Comparison of ENCODE assay signal across 9 cellular contexts in the genomic region with DNA sequence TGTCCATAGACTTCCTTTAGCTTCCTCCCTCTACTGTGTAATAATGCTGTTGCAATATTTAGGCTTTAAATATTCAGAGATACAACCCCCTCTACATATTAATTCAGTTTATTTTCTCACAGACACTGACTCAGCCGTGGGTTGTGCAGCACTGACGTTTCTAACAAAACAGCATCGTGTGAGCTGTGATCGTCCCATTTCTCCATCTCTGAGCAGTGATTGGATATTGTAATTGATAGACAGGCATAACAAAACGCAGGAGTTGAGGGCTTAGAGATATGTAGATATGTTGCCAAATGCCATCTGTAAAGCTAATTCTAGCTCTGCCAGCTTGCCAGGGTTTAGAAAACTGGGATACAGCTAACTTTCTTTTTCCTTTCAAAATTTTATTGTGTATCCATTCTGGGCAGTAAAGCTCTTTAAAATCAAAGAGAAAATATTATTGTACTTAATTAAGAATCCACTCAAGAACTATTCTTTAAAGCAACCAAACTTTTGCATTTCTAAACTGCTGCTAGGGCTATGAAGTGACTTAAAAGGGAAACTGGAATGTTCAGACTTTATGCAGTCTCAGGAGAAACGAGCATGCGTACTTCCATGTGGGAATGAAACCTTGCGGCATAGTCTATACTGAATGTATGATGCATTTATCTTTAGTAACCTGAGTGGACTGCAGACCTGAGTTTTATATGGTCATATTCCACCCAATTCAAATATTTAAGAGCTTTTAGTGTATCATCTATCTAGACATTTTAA. TPM values are rescaled to one million over a fixed set of nuclear protein-coding genes. Genes with fewer than 3 reads are reported as not detected.
DNase-seq lines count a peak whose midpoint lies in the region; ATAC-seq and TF ChIP-seq lines count a peak whose summit lies in the region.
"Had no signal": no experiment of that assay in that cellular context is flagged by ENCODE, and none has a peak within 500 bp of the region (broad histone marks: within the 10 kb centered on the region; RNA-seq: fewer than 3 reads in every experiment).

No MANE protein-coding gene starts in this region.

- no peak overlapping the region for H3K4me2 ChIP-seq in mesendoderm (ENCODE audit: low read length)

- peak; percentile 85 for DNase-seq in GM03348 (ENCODE audit: low spot score)
- DNase-seq in NCI-H460 (ENCODE audit: extremely low read depth, low read depth): peak; percentile 92
- peak in 8 of 10 donors; percentile 47 to 68 (median 54) for DNase-seq in dorsolateral prefrontal cortex
- peak; percentile 46 for DNase-seq in mesendoderm
- DNase-seq in GM13977 (ENCODE audit: low spot score): no peak
- DNase-seq in stimulated activated CD4-positive, alpha-beta T cell treated with anti-CD3 and anti-CD28 coated beads, Interleukin-12 subunit alpha, Interleukin-12 subunit beta, amount 100 ng/mL, for 4 hours: no peak
- DNase-seq: naive B cell had no signal

- no CpG with 5 or more reads among the region's 8 CpGs for WGBS in mesendoderm (ENCODE audit: extremely low coverage, insufficient coverage, low lambda C conversion rate)

- H3K4me3 ChIP-seq in dorsolateral prefrontal cortex (peak overlapping the region; percentile 11 to 68 (median 52)), mesendoderm (ENCODE audit: low read length) (no peak overlapping the region)

- no peak overlapping the region for H3K9ac ChIP-seq in mesendoderm (ENCODE audit: low read length)

- no peak overlapping the region for H3K23ac ChIP-seq in mesendoderm (ENCODE audit: low read length)

- in situ Hi-C loops in GM13977 (cut with MboI; ENCODE audit: low pct_unique_long_range_greater_than_20kb, low sequenced_read_pairs, unreplicated experiment): no loop called here

- no peaks in the 10 kb centered on the region for H3K36me3 ChIP-seq in mesendoderm (ENCODE audit: control insufficient read depth, insufficient read depth, low read length)

- no peak overlapping the region for H3K18ac ChIP-seq in mesendoderm (ENCODE audit: low read length)

- no peak overlapping the region for H3K56ac ChIP-seq in mesendoderm (ENCODE audit: low read length)

- H3K4ac ChIP-seq in mesendoderm (ENCODE audit: low read depth, low read length): no peak overlapping the region

- intact Hi-C loops in dorsolateral prefrontal cortex (cut with DNase I): no loop called here

- no peak overlapping the region for H2BK15ac ChIP-seq in mesendoderm (replicated peaks; ENCODE audit: low read depth)

- ATAC-seq in HG02759 (IDR thresholded peaks at IDR 0.05; ENCODE audit: unreplicated experiment) (no peak), HG02870 (IDR thresholded peaks at IDR 0.05; ENCODE audit: unreplicated experiment) (no peak)

- no peaks in the 10 kb centered on the region for H3K79me1 ChIP-seq in mesendoderm (ENCODE audit: low read length)

- TF ChIP-seq CTCF in dorsolateral prefrontal cortex (IDR thresholded peaks at IDR 0.05 in 54 of 56, conservative IDR thresholded peaks at IDR 0.05 in 2 of 56; ENCODE audit: low read depth in 1 of 56, partially characterized antibody in 56 of 56) (no peak), GM13977 (IDR thresholded peaks at IDR 0.05; ENCODE audit: extremely low read depth, insufficient read depth, missing control alignments) (no peak)

- no peak overlapping the region for H2BK120ac ChIP-seq in mesendoderm (ENCODE audit: low read depth, low read length)

- H3K79me2 ChIP-seq in mesendoderm (ENCODE audit: control insufficient read depth, insufficient read depth, low read length): no peaks in the 10 kb centered on the region

- H2AK5ac ChIP-seq in mesendoderm (ENCODE audit: low read length): no peak overlapping the region

- no peak overlapping the region for H4K5ac ChIP-seq in mesendoderm (ENCODE audit: low read length)

- H3K27ac ChIP-seq in dorsolateral prefrontal cortex (peak overlapping the region in 53 of 59 donors; percentile 0 to 86 (median 63)), mesendoderm (ENCODE audit: low read depth, low read length) (no peak overlapping the region)

- peaks cover 2% of the 10 kb centered on the region for H3K4me1 ChIP-seq in mesendoderm (ENCODE audit: control insufficient read depth, low read depth, low read length)

- H2BK5ac ChIP-seq in mesendoderm (ENCODE audit: low read length): no peak overlapping the region

- H3K27me3 ChIP-seq in dorsolateral prefrontal cortex: no peaks in the 10 kb centered on the region
- H3K27me3 ChIP-seq in mesendoderm (ENCODE audit: insufficient read depth, low read length, poor library complexity): no peaks in the 10 kb centered on the region

- H4K8ac ChIP-seq in mesendoderm (ENCODE audit: low read depth, low read length): no peak overlapping the region

RNA-seq across cellular contexts. Expression of a gene that starts 22.7 kb away (rescaled TPM):
- 57.0 and 57.3 TPM in 2 replicates for total RNA-seq in NCI-H460 (2014; rRNA removed; shearing (Covaris generic))
- 31.3 and 38.0 TPM in 2 replicates for polyA plus RNA-seq in NCI-H460 (2014; cell fraction: nucleus; rRNA removed)
- total RNA-seq in dorsolateral prefrontal cortex: 100 to 1,000 TPM in 68 of 120 experiments, 10 to 100 TPM in 52; 59.2 to 140 (median 103) TPM
- polyA plus RNA-seq in mesendoderm (2013, experiment 1 of 2): 21.6 TPM
- polyA plus RNA-seq in mesendoderm (2013, experiment 2 of 2): 21.6 TPM

RNA-seq across cellular contexts. Expression of a gene that starts 55.5 kb away (rescaled TPM):
- not detected in 2 replicates for total RNA-seq in NCI-H460 (2014; rRNA removed; shearing (Covaris generic))
- not detected in 2 replicates for polyA plus RNA-seq in NCI-H460 (2014; cell fraction: nucleus; rRNA removed)
- total RNA-seq in dorsolateral prefrontal cortex: not detected
- not detected for polyA plus RNA-seq in mesendoderm (2013, experiment 1 of 2)
- polyA plus RNA-seq in mesendoderm (2013, experiment 2 of 2): not detected

Comparison
In these comparisons a context has a peak if more than half of its experiments do, and no peak if none do; other contexts are left out.
1. DNase-seq: peak in GM03348 (single experiment), NCI-H460 (single experiment), dorsolateral prefrontal cortex (8 of 10) and mesendoderm (single experiment); none in GM13977 (single experiment) and stimulated activated CD4-positive, alpha-beta T cell treated with anti-CD3 and anti-CD28 coated beads, Interleukin-12 subunit alpha, Interleukin-12 subunit beta, amount 100 ng/mL, for 4 hours (single experiment).